18 cellular contexts compared by ENCODE assay signal in genomic region chr2:36493221-36493620, GRCh38.
DNase-seq lines count a peak whose midpoint lies in the region; ATAC-seq and TF ChIP-seq lines count a peak whose summit lies in the region.
"Had no signal": no experiment of that assay in that cellular context is flagged by ENCODE, and none has a peak within 500 bp of the region (broad histone marks: within the 10 kb centered on the region; RNA-seq: fewer than 3 reads in every experiment).

No MANE protein-coding gene starts in this region.

- H4K91ac ChIP-seq in trophoblast cell (ENCODE audit: low read depth, low read length), result no peak overlapping the region

- DNase-seq in Caco-2 (no peak), WTC11 (ENCODE audit: low spot score) (no peak), fibroblast of villous mesenchyme (ENCODE audit: low read depth) (peak; percentile 21), trophoblast cell (no peak), H4 (ENCODE audit: low spot score) (no peak), T-helper 1 cell (no peak), T-cell (no peak)
- DNase-seq: activated gamma-delta T cell; CD4-positive, alpha-beta T cell; esophagus squamous epithelium; left cardiac atrium; NCI-H146; NCI-H226; ovary; SHP77 treated with DMSO at 0.1 percent for 48 hours; stimulated activated naive CD8-positive, alpha-beta T cell treated with anti-CD3 and anti-CD28 coated beads, Interleukin-15, amount 100 ng/mL, for 72 hours had no signal

- H3K4ac ChIP-seq in trophoblast cell (ENCODE audit: low read depth, low read length), result no peak overlapping the region

- peaks cover 19% of the 10 kb centered on the region for H3K79me1 ChIP-seq in trophoblast cell (ENCODE audit: low read length)

- no peak overlapping the region for H3K9ac ChIP-seq in trophoblast cell (ENCODE audit: low read length)

- H3K9me3 ChIP-seq in Caco-2 (no peaks in the 10 kb centered on the region), trophoblast cell (ENCODE audit: insufficient read depth, low read depth, low read length) (no peaks in the 10 kb centered on the region)
- H3K9me3 ChIP-seq: esophagus squamous epithelium, ovary had no signal

- H3K14ac ChIP-seq in trophoblast cell (ENCODE audit: low read length), result no peak overlapping the region

- H3K36me3 ChIP-seq in Caco-2 (ENCODE audit: control insufficient read depth, insufficient read depth, low read length) (peaks cover 1% of the 10 kb centered on the region; the same call in 1 of the 2 replicates), trophoblast cell (ENCODE audit: control insufficient read depth in 1 of 2, insufficient read depth in 2 of 2, low read length in 2 of 2) (no peaks in the 10 kb centered on the region)
- H3K36me3 ChIP-seq: ovary had no signal

- peak overlapping the region; percentile 46 for H2BK120ac ChIP-seq in trophoblast cell (ENCODE audit: insufficient read depth, low read length, poor library complexity)

- POLR2A ChIA-PET in Caco-2 (lab: Charles Lee) (interaction anchor here (0.9 to 1.2 kb wide), 2 partner anchors 8 to 9 kb away, joined by 3 read pairs; no protein-coding TSS in a partner anchor), WTC11 (lab: Charles Lee) (no interaction called here), T-cell (lab: Charles Lee) (no interaction called here)

- no CpG with 5 or more reads among the region's 1 CpG for WGBS in trophoblast cell (ENCODE audit: extremely low coverage, insufficient coverage, insufficient read length)

- TF ChIP-seq CTCF in Caco-2 (IDR thresholded peaks at IDR 0.05; ENCODE audit: insufficient read depth in 1 of 2, low read depth in 1 of 2, low read length in 1 of 2, severe bottlenecking in 1 of 2, unreplicated experiment in 1 of 2) (no peak), WTC11 (IDR thresholded peaks at IDR 0.05) (no peak), fibroblast of villous mesenchyme (IDR thresholded peaks at IDR 0.05; ENCODE audit: insufficient read depth, low read depth, low read length) (no peak)

- H3K27me3 ChIP-seq in Caco-2 (replicated peaks; ENCODE audit: control insufficient read depth, insufficient read depth, low read length) (no peaks in the 10 kb centered on the region), trophoblast cell (ENCODE audit: insufficient read depth, low read length) (no peaks in the 10 kb centered on the region)
- H3K27me3 ChIP-seq: esophagus squamous epithelium, ovary had no signal

- H2BK12ac ChIP-seq in trophoblast cell (ENCODE audit: low read length), result peak overlapping the region; percentile 30

- BruUV-seq in Caco-2 (replicated peaks; lab: Mats Ljungman, UMichigan), result TSS peak; percentile 9

- peaks cover 97% of the 10 kb centered on the region for H3K4me1 ChIP-seq in Caco-2
- H3K4me1 ChIP-seq in trophoblast cell (ENCODE audit: control insufficient read depth in 1 of 2, insufficient read depth in 2 of 2, low read length in 2 of 2), result peaks cover 9 to 15% of the 10 kb centered on the region in 2 experiments

- H3K27me3 Mint-ChIP-seq in Caco-2 (ENCODE audit: insufficient read depth, unreplicated experiment) (no peaks in the 10 kb centered on the region), WTC11 (ENCODE audit: low read depth) (no peaks in the 10 kb centered on the region), T-cell (no peaks in the 10 kb centered on the region)
- H3K27me3 Mint-ChIP-seq: CD4-positive, alpha-beta T cell; dendritic cell treated with granulocyte-macrophage colony-stimulating factor and Interleukin-4, amounts not matched to agents 40 ng/mL and 50 ng/mL, for 4 days; stimulated activated naive CD8-positive, alpha-beta T cell treated with anti-CD3 and anti-CD28 coated beads, Interleukin-15, amount 100 ng/mL, for 72 hours had no signal

- H3K9me3 Mint-ChIP-seq in Caco-2 (ENCODE audit: unreplicated experiment) (no peaks in the 10 kb centered on the region), WTC11 (no peaks in the 10 kb centered on the region), T-cell (no peaks in the 10 kb centered on the region)
- H3K9me3 Mint-ChIP-seq: CD4-positive, alpha-beta T cell; dendritic cell treated with granulocyte-macrophage colony-stimulating factor and Interleukin-4, amounts not matched to agents 40 ng/mL and 50 ng/mL, for 4 days; stimulated activated naive CD8-positive, alpha-beta T cell treated with anti-CD3 and anti-CD28 coated beads, Interleukin-15, amount 100 ng/mL, for 72 hours had no signal

- peak overlapping the region; percentile 50 for H3K4me3 Mint-ChIP-seq in Caco-2 (ENCODE audit: unreplicated experiment)
- no peak overlapping the region for H3K4me3 Mint-ChIP-seq in WTC11
- H3K4me3 Mint-ChIP-seq in T-cell, result no peak overlapping the region
- H3K4me3 Mint-ChIP-seq: CD4-positive, alpha-beta T cell; dendritic cell treated with granulocyte-macrophage colony-stimulating factor and Interleukin-4, amounts not matched to agents 40 ng/mL and 50 ng/mL, for 4 days; stimulated activated naive CD8-positive, alpha-beta T cell treated with anti-CD3 and anti-CD28 coated beads, Interleukin-15, amount 100 ng/mL, for 72 hours had no signal

- H4K12ac ChIP-seq in trophoblast cell (ENCODE audit: low read depth, low read length), result no peak overlapping the region

- H2BK5ac ChIP-seq in trophoblast cell (ENCODE audit: low read depth, low read length, poor library complexity), result peak overlapping the region; percentile 2

- CTCF ChIA-PET in Caco-2 (lab: Charles Lee), result no interaction called here
- CTCF ChIA-PET in WTC11 (lab: Charles Lee), result interaction anchor here (0.6 to 2.4 kb wide), 2 partner anchors 140 to 903 kb away, joined by 3 to 6 read pairs; no protein-coding TSS in a partner anchor
- CTCF ChIA-PET in T-cell (lab: Charles Lee), result no interaction called here

- peak overlapping the region; percentile 92 for H3K27ac Mint-ChIP-seq in Caco-2 (ENCODE audit: unreplicated experiment)
- H3K27ac Mint-ChIP-seq in WTC11, result no peak overlapping the region
- H3K27ac Mint-ChIP-seq in T-cell, result no peak overlapping the region
- H3K27ac Mint-ChIP-seq: CD4-positive, alpha-beta T cell; dendritic cell treated with granulocyte-macrophage colony-stimulating factor and Interleukin-4, amounts not matched to agents 40 ng/mL and 50 ng/mL, for 4 days had no signal

- peak overlapping the region; percentile 69 for H4K8ac ChIP-seq in trophoblast cell (ENCODE audit: low read depth, low read length)

- no peak overlapping the region for H3K4me2 ChIP-seq in trophoblast cell (ENCODE audit: low read length)

- peaks cover 2% of the 10 kb centered on the region for H3K79me2 ChIP-seq in trophoblast cell (ENCODE audit: control insufficient read depth, insufficient read depth, low read length, poor library complexity)

- H3K4me3 ChIP-seq in Caco-2 (ENCODE audit: low read depth, low read length), result no peak overlapping the region
- no peak overlapping the region for H3K4me3 ChIP-seq in fibroblast of villous mesenchyme (ENCODE audit: low read depth, low read length)
- no peak overlapping the region for H3K4me3 ChIP-seq in trophoblast cell (ENCODE audit: low read depth, low read length)
- H3K4me3 ChIP-seq: esophagus squamous epithelium, ovary had no signal

- H3K18ac ChIP-seq in trophoblast cell (ENCODE audit: low read length), result peak overlapping the region; percentile 29

- no peak overlapping the region for H3K23ac ChIP-seq in trophoblast cell (ENCODE audit: low read length)

- peak overlapping the region; percentile 73 for H3K27ac ChIP-seq in trophoblast cell (ENCODE audit: low read depth, low read length)
- H3K27ac ChIP-seq: ovary had no signal

- no peak overlapping the region for H2AK5ac ChIP-seq in trophoblast cell (ENCODE audit: low read length)

- peak; percentile 32 for ATAC-seq in WTC11
- ATAC-seq in GM21786 (IDR thresholded peaks at IDR 0.05; ENCODE audit: unreplicated experiment), result no peak
- no peak for ATAC-seq in T-cell (replicated peaks in 1 of 4)
- ATAC-seq: stimulated activated naive CD8-positive, alpha-beta T cell treated with anti-CD3 and anti-CD28 coated beads, Interleukin-15, amount 100 ng/mL, for 72 hours had no signal

- peaks cover 90% of the 10 kb centered on the region for H3K36me3 Mint-ChIP-seq in Caco-2 (ENCODE audit: insufficient read depth, unreplicated experiment)
- H3K36me3 Mint-ChIP-seq in WTC11, result no peaks in the 10 kb centered on the region
- H3K36me3 Mint-ChIP-seq in T-cell, result no peaks in the 10 kb centered on the region

- no peak overlapping the region for H2AFZ ChIP-seq in trophoblast cell (ENCODE audit: insufficient read depth, low read length, poor library complexity)

- peaks cover 62% of the 10 kb centered on the region for H3K4me1 Mint-ChIP-seq in Caco-2 (ENCODE audit: low read depth, unreplicated experiment)
- H3K4me1 Mint-ChIP-seq in WTC11, result peaks cover 27% of the 10 kb centered on the region
- H3K4me1 Mint-ChIP-seq in T-cell, result no peaks in the 10 kb centered on the region

- intact Hi-C loops in Caco-2 (cut with micrococcal nuclease; ENCODE audit: unreplicated experiment), result no loop called here

TF ChIP-seq in WTC11, 78 proteins besides CTCF, POLR2A, EP300 and RAD21:
- 0 out of 2 replicates have a peak, but pooled peaks have one; percentile 8 for TF ChIP-seq ZNF121 (CRISPR knock-in tag; IDR thresholded peaks at IDR 0.05)
- TF ChIP-seq, protein P1, sequence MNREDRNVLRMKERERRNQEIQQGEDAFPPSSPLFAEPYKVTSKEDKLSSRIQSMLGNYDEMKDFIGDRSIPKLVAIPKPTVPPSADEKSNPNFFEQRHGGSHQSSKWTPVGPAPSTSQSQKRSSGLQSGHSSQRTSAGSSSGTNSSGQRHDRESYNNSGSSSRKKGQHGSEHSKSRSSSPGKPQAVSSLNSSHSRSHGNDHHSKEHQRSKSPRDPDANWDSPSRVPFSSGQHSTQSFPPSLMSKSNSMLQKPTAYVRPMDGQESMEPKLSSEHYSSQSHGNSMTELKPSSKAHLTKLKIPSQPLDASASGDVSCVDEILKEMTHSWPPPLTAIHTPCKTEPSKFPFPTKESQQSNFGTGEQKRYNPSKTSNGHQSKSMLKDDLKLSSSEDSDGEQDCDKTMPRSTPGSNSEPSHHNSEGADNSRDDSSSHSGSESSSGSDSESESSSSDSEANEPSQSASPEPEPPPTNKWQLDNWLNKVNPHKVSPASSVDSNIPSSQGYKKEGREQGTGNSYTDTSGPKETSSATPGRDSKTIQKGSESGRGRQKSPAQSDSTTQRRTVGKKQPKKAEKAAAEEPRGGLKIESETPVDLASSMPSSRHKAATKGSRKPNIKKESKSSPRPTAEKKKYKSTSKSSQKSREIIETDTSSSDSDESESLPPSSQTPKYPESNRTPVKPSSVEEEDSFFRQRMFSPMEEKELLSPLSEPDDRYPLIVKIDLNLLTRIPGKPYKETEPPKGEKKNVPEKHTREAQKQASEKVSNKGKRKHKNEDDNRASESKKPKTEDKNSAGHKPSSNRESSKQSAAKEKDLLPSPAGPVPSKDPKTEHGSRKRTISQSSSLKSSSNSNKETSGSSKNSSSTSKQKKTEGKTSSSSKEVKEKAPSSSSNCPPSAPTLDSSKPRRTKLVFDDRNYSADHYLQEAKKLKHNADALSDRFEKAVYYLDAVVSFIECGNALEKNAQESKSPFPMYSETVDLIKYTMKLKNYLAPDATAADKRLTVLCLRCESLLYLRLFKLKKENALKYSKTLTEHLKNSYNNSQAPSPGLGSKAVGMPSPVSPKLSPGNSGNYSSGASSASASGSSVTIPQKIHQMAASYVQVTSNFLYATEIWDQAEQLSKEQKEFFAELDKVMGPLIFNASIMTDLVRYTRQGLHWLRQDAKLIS (CRISPR knock-in tag; IDR thresholded peaks at IDR 0.05; ENCODE audit: borderline replicate concordance), result no peak
